ENCODE assay signal across 1 cellular context in genomic region chr6:35737413-35738211, GRCh38.
TF ChIP-seq lines count a peak whose summit lies in the region.

No MANE protein-coding gene starts in this region.

TF ChIP-seq in K562, 482 proteins besides CTCF, POLR2A, EP300 and RAD21 (continued from another document and continues in another):
- no peak for TF ChIP-seq SNIP1 (IDR thresholded peaks at IDR 0.05; ENCODE audit: low read depth)
- no peak for TF ChIP-seq CXXC5 (CRISPR knock-in tag; IDR thresholded peaks at IDR 0.05)
- peak; percentile 77 for TF ChIP-seq MYC (IDR thresholded peaks at IDR 0.05; ENCODE audit: low read depth, low read length)
- TF ChIP-seq MYC (CRISPR knock-in tag; IDR thresholded peaks at IDR 0.05; ENCODE audit: borderline replicate concordance, low read depth), result no peak
- TF ChIP-seq PTRF (tag; IDR thresholded peaks at IDR 0.05), result no peak
- TF ChIP-seq, protein P1, sequence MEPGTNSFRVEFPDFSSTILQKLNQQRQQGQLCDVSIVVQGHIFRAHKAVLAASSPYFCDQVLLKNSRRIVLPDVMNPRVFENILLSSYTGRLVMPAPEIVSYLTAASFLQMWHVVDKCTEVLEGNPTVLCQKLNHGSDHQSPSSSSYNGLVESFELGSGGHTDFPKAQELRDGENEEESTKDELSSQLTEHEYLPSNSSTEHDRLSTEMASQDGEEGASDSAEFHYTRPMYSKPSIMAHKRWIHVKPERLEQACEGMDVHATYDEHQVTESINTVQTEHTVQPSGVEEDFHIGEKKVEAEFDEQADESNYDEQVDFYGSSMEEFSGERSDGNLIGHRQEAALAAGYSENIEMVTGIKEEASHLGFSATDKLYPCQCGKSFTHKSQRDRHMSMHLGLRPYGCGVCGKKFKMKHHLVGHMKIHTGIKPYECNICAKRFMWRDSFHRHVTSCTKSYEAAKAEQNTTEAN (CRISPR knock-in tag; IDR thresholded peaks at IDR 0.05), result no peak
- TF ChIP-seq NR2C2 (CRISPR knock-in tag; IDR thresholded peaks at IDR 0.05), result no peak
- TF ChIP-seq NR2C2 (tag; IDR thresholded peaks at IDR 0.05), result no peak
- no peak for TF ChIP-seq RBM15 (IDR thresholded peaks at IDR 0.05; ENCODE audit: insufficient read depth, low read length)
- TF ChIP-seq FOXK1 (CRISPR knock-in tag; IDR thresholded peaks at IDR 0.05; ENCODE audit: borderline replicate concordance), result 0 out of 2 replicates have a peak, but pooled peaks have one; percentile 15
- TF ChIP-seq, protein P2, sequence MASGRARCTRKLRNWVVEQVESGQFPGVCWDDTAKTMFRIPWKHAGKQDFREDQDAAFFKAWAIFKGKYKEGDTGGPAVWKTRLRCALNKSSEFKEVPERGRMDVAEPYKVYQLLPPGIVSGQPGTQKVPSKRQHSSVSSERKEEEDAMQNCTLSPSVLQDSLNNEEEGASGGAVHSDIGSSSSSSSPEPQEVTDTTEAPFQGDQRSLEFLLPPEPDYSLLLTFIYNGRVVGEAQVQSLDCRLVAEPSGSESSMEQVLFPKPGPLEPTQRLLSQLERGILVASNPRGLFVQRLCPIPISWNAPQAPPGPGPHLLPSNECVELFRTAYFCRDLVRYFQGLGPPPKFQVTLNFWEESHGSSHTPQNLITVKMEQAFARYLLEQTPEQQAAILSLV (tag; IDR thresholded peaks at IDR 0.05), result peak; percentile 90
- TF ChIP-seq NFE2L1 (tag; IDR thresholded peaks at IDR 0.05; ENCODE audit: borderline replicate concordance, low read depth), result no peak
- TF ChIP-seq, protein P3, sequence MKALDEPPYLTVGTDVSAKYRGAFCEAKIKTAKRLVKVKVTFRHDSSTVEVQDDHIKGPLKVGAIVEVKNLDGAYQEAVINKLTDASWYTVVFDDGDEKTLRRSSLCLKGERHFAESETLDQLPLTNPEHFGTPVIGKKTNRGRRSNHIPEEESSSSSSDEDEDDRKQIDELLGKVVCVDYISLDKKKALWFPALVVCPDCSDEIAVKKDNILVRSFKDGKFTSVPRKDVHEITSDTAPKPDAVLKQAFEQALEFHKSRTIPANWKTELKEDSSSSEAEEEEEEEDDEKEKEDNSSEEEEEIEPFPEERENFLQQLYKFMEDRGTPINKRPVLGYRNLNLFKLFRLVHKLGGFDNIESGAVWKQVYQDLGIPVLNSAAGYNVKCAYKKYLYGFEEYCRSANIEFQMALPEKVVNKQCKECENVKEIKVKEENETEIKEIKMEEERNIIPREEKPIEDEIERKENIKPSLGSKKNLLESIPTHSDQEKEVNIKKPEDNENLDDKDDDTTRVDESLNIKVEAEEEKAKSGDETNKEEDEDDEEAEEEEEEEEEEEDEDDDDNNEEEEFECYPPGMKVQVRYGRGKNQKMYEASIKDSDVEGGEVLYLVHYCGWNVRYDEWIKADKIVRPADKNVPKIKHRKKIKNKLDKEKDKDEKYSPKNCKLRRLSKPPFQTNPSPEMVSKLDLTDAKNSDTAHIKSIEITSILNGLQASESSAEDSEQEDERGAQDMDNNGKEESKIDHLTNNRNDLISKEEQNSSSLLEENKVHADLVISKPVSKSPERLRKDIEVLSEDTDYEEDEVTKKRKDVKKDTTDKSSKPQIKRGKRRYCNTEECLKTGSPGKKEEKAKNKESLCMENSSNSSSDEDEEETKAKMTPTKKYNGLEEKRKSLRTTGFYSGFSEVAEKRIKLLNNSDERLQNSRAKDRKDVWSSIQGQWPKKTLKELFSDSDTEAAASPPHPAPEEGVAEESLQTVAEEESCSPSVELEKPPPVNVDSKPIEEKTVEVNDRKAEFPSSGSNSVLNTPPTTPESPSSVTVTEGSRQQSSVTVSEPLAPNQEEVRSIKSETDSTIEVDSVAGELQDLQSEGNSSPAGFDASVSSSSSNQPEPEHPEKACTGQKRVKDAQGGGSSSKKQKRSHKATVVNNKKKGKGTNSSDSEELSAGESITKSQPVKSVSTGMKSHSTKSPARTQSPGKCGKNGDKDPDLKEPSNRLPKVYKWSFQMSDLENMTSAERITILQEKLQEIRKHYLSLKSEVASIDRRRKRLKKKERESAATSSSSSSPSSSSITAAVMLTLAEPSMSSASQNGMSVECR (CRISPR knock-in tag; IDR thresholded peaks at IDR 0.05), result no peak
- no peak for TF ChIP-seq SMARCC2 (IDR thresholded peaks at IDR 0.05; ENCODE audit: low read depth)
- no peak for TF ChIP-seq ZNF707 (CRISPR knock-in tag; conservative IDR thresholded peaks at IDR 0.05)
- TF ChIP-seq ZNF644 (tag; IDR thresholded peaks at IDR 0.05; ENCODE audit: low read depth), result no peak
- 0 out of 2 replicates have a peak, but pooled peaks have one; percentile 28 for TF ChIP-seq SOX6 (IDR thresholded peaks at IDR 0.05)
- no peak for TF ChIP-seq HEY1 (CRISPR knock-in tag; IDR thresholded peaks at IDR 0.05; ENCODE audit: borderline replicate concordance)
- no peak for TF ChIP-seq ZNF274 (IDR thresholded peaks at IDR 0.05; ENCODE audit: borderline replicate concordance, low read depth, low read length)
- TF ChIP-seq RB1 (IDR thresholded peaks at IDR 0.05; ENCODE audit: low read depth), result peak; percentile 71
- no peak for TF ChIP-seq SMAD1 (IDR thresholded peaks at IDR 0.05; ENCODE audit: low read depth, low read length, partially characterized antibody)
- no peak for TF ChIP-seq ZNF121 (CRISPR knock-in tag; conservative IDR thresholded peaks at IDR 0.05)
- peak in 1 of 2 experiments; percentile 74; a peak in 2 of 3 replicates for TF ChIP-seq CBX3 (IDR thresholded peaks at IDR 0.05; ENCODE audit: borderline replicate concordance in 1 of 2, low read length in 2 of 2)
- TF ChIP-seq ZBTB33 (CRISPR knock-in tag; IDR thresholded peaks at IDR 0.05), result peak; percentile 98
- TF ChIP-seq NFIC (IDR thresholded peaks at IDR 0.05), result peak; percentile 87
- no peak for TF ChIP-seq ZNF407 (IDR thresholded peaks at IDR 0.05; ENCODE audit: low read depth)
- no peak for TF ChIP-seq XRCC5 (IDR thresholded peaks at IDR 0.05; ENCODE audit: low read depth, low read length)
- TF ChIP-seq, protein P4, sequence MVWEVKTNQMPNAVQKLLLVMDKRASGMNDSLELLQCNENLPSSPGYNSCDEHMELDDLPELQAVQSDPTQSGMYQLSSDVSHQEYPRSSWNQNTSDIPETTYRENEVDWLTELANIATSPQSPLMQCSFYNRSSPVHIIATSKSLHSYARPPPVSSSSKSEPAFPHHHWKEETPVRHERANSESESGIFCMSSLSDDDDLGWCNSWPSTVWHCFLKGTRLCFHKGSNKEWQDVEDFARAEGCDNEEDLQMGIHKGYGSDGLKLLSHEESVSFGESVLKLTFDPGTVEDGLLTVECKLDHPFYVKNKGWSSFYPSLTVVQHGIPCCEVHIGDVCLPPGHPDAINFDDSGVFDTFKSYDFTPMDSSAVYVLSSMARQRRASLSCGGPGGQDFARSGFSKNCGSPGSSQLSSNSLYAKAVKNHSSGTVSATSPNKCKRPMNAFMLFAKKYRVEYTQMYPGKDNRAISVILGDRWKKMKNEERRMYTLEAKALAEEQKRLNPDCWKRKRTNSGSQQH (CRISPR knock-in tag; IDR thresholded peaks at IDR 0.05), result no peak
- no peak for TF ChIP-seq E2F3 (CRISPR knock-in tag; IDR thresholded peaks at IDR 0.05)
- no peak for TF ChIP-seq POLR3A (IDR thresholded peaks at IDR 0.05; ENCODE audit: borderline replicate concordance, extremely low read depth, insufficient read depth, insufficient read length)
- TF ChIP-seq MEIS2 (IDR thresholded peaks at IDR 0.05; ENCODE audit: partially characterized antibody), result peak; percentile 22
- peak; percentile 59; the same call in 1 of the 2 replicates for TF ChIP-seq ARID2 (IDR thresholded peaks at IDR 0.05)
- TF ChIP-seq, protein P5, sequence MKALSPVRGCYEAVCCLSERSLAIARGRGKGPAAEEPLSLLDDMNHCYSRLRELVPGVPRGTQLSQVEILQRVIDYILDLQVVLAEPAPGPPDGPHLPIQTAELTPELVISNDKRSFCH (CRISPR knock-in tag; IDR thresholded peaks at IDR 0.05), result no peak
- TF ChIP-seq, protein P5 (tag; IDR thresholded peaks at IDR 0.05), result peak; percentile 51; the same call in 1 of the 2 replicates
- no peak for TF ChIP-seq TCF7 (IDR thresholded peaks at IDR 0.05; ENCODE audit: borderline replicate concordance)
- no peak for TF ChIP-seq ARID3B (CRISPR knock-in tag; IDR thresholded peaks at IDR 0.05; ENCODE audit: borderline replicate concordance)
